Comparison of ENCODE assay signal across 26 cellular contexts in genomic region chr13:66546534-66547379, GRCh38.
DNase-seq lines count a peak whose midpoint lies in the region; ATAC-seq and TF ChIP-seq lines count a peak whose summit lies in the region.
"Had no signal": no experiment of that assay in that cellular context is flagged by ENCODE, and none has a peak within 500 bp of the region (broad histone marks: within the 10 kb centered on the region; RNA-seq: fewer than 3 reads in every experiment).

No MANE protein-coding gene starts in this region.

- no peaks in the 10 kb centered on the region for H4K20me1 ChIP-seq in OCI-LY1 (ENCODE audit: insufficient read depth, low read length)

- H3K79me2 ChIP-seq in OCI-LY1 (ENCODE audit: insufficient read depth, low read length), result no peaks in the 10 kb centered on the region

- no peak overlapping the region for H3K27ac ChIP-seq in AG04450 (ENCODE audit: low read depth, low read length)
- H3K27ac ChIP-seq in OCI-LY1 (ENCODE audit: low read depth, low read length, poor library complexity, severe bottlenecking), result no peak overlapping the region
- H3K27ac ChIP-seq: heart right ventricle, KMS-11, pancreas, Peyer's patch had no signal

- H3K27me3 ChIP-seq in AG04450 (ENCODE audit: control insufficient read depth, insufficient read depth, low read length) (no peaks in the 10 kb centered on the region), OCI-LY1 (ENCODE audit: insufficient read depth, low read length) (no peaks in the 10 kb centered on the region)
- H3K27me3 ChIP-seq: heart right ventricle, pancreas, Peyer's patch had no signal

- H3K9ac ChIP-seq in OCI-LY1 (ENCODE audit: low read length), result no peak overlapping the region
- H3K9ac ChIP-seq: KMS-11 had no signal

- no peaks in the 10 kb centered on the region for H3K36me3 Mint-ChIP-seq in activated CD4-positive, alpha-beta T cell treated with anti-CD3 and anti-CD28 coated beads for 36 hours (ENCODE audit: low read depth)
- no peaks in the 10 kb centered on the region for H3K36me3 Mint-ChIP-seq in type B pancreatic cell
- H3K36me3 Mint-ChIP-seq: activated CD8-positive, alpha-beta memory T cell treated with anti-CD3 and anti-CD28 coated beads, Interleukin-2, amount 10 ng/mL, durations not matched to agents 7 days and 5 days had no signal

- TF ChIP-seq CTCF in AG04450 (IDR thresholded peaks at IDR 0.05; ENCODE audit: low read depth, low read length) (no peak), OCI-LY1 (IDR thresholded peaks at IDR 0.05; ENCODE audit: low read length) (no peak), astrocyte of the spinal cord (IDR thresholded peaks at IDR 0.05; ENCODE audit: low read depth, low read length) (no peak), foreskin fibroblast (IDR thresholded peaks at IDR 0.05; ENCODE audit: low read depth, low read length) (no peak), type B pancreatic cell (conservative IDR thresholded peaks at IDR 0.05) (no peak)

- H3K27ac Mint-ChIP-seq in activated CD4-positive, alpha-beta T cell treated with anti-CD3 and anti-CD28 coated beads for 36 hours, result no peak overlapping the region
- no peak overlapping the region for H3K27ac Mint-ChIP-seq in type B pancreatic cell
- H3K27ac Mint-ChIP-seq: activated CD4-positive, alpha-beta T cell treated with anti-CD3 and anti-CD28 coated beads, Interleukin-2, amount 10 ng/mL, durations not matched to agents 7 days and 5 days; activated CD8-positive, alpha-beta memory T cell treated with anti-CD3 and anti-CD28 coated beads, Interleukin-2, amount 10 ng/mL, durations not matched to agents 7 days and 5 days; activated T-helper 1 cell treated with anti-CD3 and anti-CD28 coated beads, Interleukin-12 subunit alpha, Interleukin-12 subunit beta, Interleukin-2, Interleukin-4 antibody, amounts not matched to agents 30 ng/mL and 10 ng/mL and 1 ng/mL, durations not matched to agents 14 hours and 24 hours and 36 hours; H9; nephron progenitor cell had no signal

- H3K9me3 ChIP-seq in AG04450 (ENCODE audit: control insufficient read depth, insufficient read depth, low read length) (no peaks in the 10 kb centered on the region), OCI-LY1 (ENCODE audit: low read length) (0 out of 2 replicates have a peak, but pooled peaks cover 6% of the 10 kb centered on the region)
- H3K9me3 ChIP-seq: heart right ventricle, mucosa of descending colon, pancreas, Peyer's patch had no signal

- peaks cover 10% of the 10 kb centered on the region for H3K4me1 ChIP-seq in OCI-LY1 (ENCODE audit: insufficient read depth, low read length, severe bottlenecking)
- H3K4me1 ChIP-seq: heart right ventricle, pancreas, Peyer's patch had no signal

- no peaks in the 10 kb centered on the region for H3K36me3 ChIP-seq in OCI-LY1 (ENCODE audit: insufficient read depth, low read length)
- H3K36me3 ChIP-seq: heart right ventricle, pancreas, Peyer's patch had no signal

- no peak overlapping the region for H3K4me3 ChIP-seq in AG04450 (ENCODE audit: low read depth, low read length)
- H3K4me3 ChIP-seq in OCI-LY1 (ENCODE audit: low read depth, low read length, poor library complexity, severe bottlenecking), result no peak overlapping the region
- no peak overlapping the region for H3K4me3 ChIP-seq in astrocyte of the spinal cord (ENCODE audit: low read depth, low read length)
- no peak overlapping the region for H3K4me3 ChIP-seq in foreskin fibroblast (ENCODE audit: low read depth in 1 of 2, low read length in 2 of 2)
- H3K4me3 ChIP-seq: heart right ventricle, mucosa of descending colon, pancreas, Peyer's patch had no signal

- in situ Hi-C loops in astrocyte of the spinal cord (cut with HindIII; ENCODE audit: low sequenced_read_pairs), result no loop called here

- H2AFZ ChIP-seq in OCI-LY1 (ENCODE audit: low read length), result peak overlapping the region; percentile 45

- no peaks in the 10 kb centered on the region for H3K9me3 Mint-ChIP-seq in activated CD4-positive, alpha-beta T cell treated with anti-CD3 and anti-CD28 coated beads for 36 hours (ENCODE audit: low read depth)
- H3K9me3 Mint-ChIP-seq in type B pancreatic cell, result no peaks in the 10 kb centered on the region
- H3K9me3 Mint-ChIP-seq: activated CD4-positive, alpha-beta T cell treated with anti-CD3 and anti-CD28 coated beads, Interleukin-2, amount 10 ng/mL, durations not matched to agents 7 days and 5 days; activated T-helper 1 cell treated with anti-CD3 and anti-CD28 coated beads, Interleukin-12 subunit alpha, Interleukin-12 subunit beta, Interleukin-2, Interleukin-4 antibody, amounts not matched to agents 30 ng/mL and 10 ng/mL and 1 ng/mL, durations not matched to agents 14 hours and 24 hours and 36 hours; H9; nephron progenitor cell had no signal

- H3K4me1 Mint-ChIP-seq in activated CD4-positive, alpha-beta T cell treated with anti-CD3 and anti-CD28 coated beads for 36 hours, result no peaks in the 10 kb centered on the region
- H3K4me1 Mint-ChIP-seq in type B pancreatic cell (ENCODE audit: unreplicated experiment), result no peaks in the 10 kb centered on the region
- H3K4me1 Mint-ChIP-seq: activated CD4-positive, alpha-beta T cell treated with anti-CD3 and anti-CD28 coated beads, Interleukin-2, amount 10 ng/mL, durations not matched to agents 7 days and 5 days; activated CD8-positive, alpha-beta memory T cell treated with anti-CD3 and anti-CD28 coated beads, Interleukin-2, amount 10 ng/mL, durations not matched to agents 7 days and 5 days; H9; nephron progenitor cell had no signal

- peak; percentile 20 for DNase-seq in AG04450 (ENCODE audit: low read depth, low spot score)
- peak; percentile 53 for DNase-seq in astrocyte of the spinal cord (ENCODE audit: low read depth, low spot score)
- peak; percentile 37 to 60 for DNase-seq in foreskin fibroblast
- no peak for DNase-seq in activated CD4-positive, alpha-beta T cell treated with anti-CD3 and anti-CD28 coated beads for 36 hours
- DNase-seq in cortex of kidney (lab: John Stamatoyannopoulos, UW), result no peak
- no peak for DNase-seq in NCI-H187 (lab: John Stamatoyannopoulos, UW)
- no peak for DNase-seq in type B pancreatic cell (ENCODE audit: extremely low spot score, unreplicated experiment)
- DNase-seq: activated CD4-positive, alpha-beta T cell treated with anti-CD3 and anti-CD28 coated beads, Interleukin-2, amount 10 ng/mL, durations not matched to agents 7 days and 5 days; activated CD8-positive, alpha-beta memory T cell treated with anti-CD3 and anti-CD28 coated beads, Interleukin-2, amount 10 ng/mL, durations not matched to agents 7 days and 5 days; activated naive CD4-positive, alpha-beta T cell treated with anti-CD3 and anti-CD28 coated beads, Interleukin-2, amount 50 U/mL, for 16 hours; C1 segment of cervical spinal cord; H9; heart right ventricle; left ventricle myocardium superior; mucosa of descending colon; NCI-H1105; NCI-H510A; nephron progenitor cell; pancreas; Peyer's patch; right cardiac atrium; stimulated activated CD8-positive, alpha-beta memory T cell treated with anti-CD3 and anti-CD28 coated beads, Interleukin-4, amount 100 ng/mL, for 48 hours; T-helper 2 cell had no signal

- no peaks in the 10 kb centered on the region for H3K9me2 ChIP-seq in OCI-LY1 (ENCODE audit: low read depth, low read length)

- intact Hi-C loops in activated CD4-positive, alpha-beta T cell treated with anti-CD3 and anti-CD28 coated beads for 36 hours (cut with DNase I, micrococcal nuclease), result no loop called here

- H3F3A ChIP-seq in OCI-LY1 (ENCODE audit: insufficient read depth, low read length), result peaks cover 3% of the 10 kb centered on the region; the same call in 1 of the 2 replicates

- ATAC-seq in activated CD4-positive, alpha-beta T cell treated with anti-CD3 and anti-CD28 coated beads for 36 hours, result no peak
- ATAC-seq: activated CD8-positive, alpha-beta memory T cell treated with anti-CD3 and anti-CD28 coated beads, Interleukin-2, amount 10 ng/mL, durations not matched to agents 7 days and 5 days; heart right ventricle; left ventricle myocardium superior; mucosa of descending colon; pancreas; right cardiac atrium had no signal

- CTCF ChIA-PET in AG04450 (lab: Charles Lee), result no interaction called here
- CTCF ChIA-PET in activated CD4-positive, alpha-beta T cell treated with anti-CD3 and anti-CD28 coated beads for 36 hours (lab: Charles Lee), result no interaction called here

- no peak overlapping the region for H3K4me3 Mint-ChIP-seq in activated CD4-positive, alpha-beta T cell treated with anti-CD3 and anti-CD28 coated beads for 36 hours
- H3K4me3 Mint-ChIP-seq in type B pancreatic cell, result no peak overlapping the region
- H3K4me3 Mint-ChIP-seq: activated CD4-positive, alpha-beta T cell treated with anti-CD3 and anti-CD28 coated beads, Interleukin-2, amount 10 ng/mL, durations not matched to agents 7 days and 5 days; activated CD8-positive, alpha-beta memory T cell treated with anti-CD3 and anti-CD28 coated beads, Interleukin-2, amount 10 ng/mL, durations not matched to agents 7 days and 5 days; activated T-helper 1 cell treated with anti-CD3 and anti-CD28 coated beads, Interleukin-12 subunit alpha, Interleukin-12 subunit beta, Interleukin-2, Interleukin-4 antibody, amounts not matched to agents 30 ng/mL and 10 ng/mL and 1 ng/mL, durations not matched to agents 14 hours and 24 hours and 36 hours; H9; nephron progenitor cell had no signal

- no peaks in the 10 kb centered on the region for H3K27me3 Mint-ChIP-seq in activated CD4-positive, alpha-beta T cell treated with anti-CD3 and anti-CD28 coated beads for 36 hours
- H3K27me3 Mint-ChIP-seq in type B pancreatic cell, result no peaks in the 10 kb centered on the region
- H3K27me3 Mint-ChIP-seq: activated CD4-positive, alpha-beta T cell treated with anti-CD3 and anti-CD28 coated beads, Interleukin-2, amount 10 ng/mL, durations not matched to agents 7 days and 5 days; activated CD8-positive, alpha-beta memory T cell treated with anti-CD3 and anti-CD28 coated beads, Interleukin-2, amount 10 ng/mL, durations not matched to agents 7 days and 5 days had no signal

- no peak overlapping the region for H3K4me2 ChIP-seq in OCI-LY1 (ENCODE audit: low read length)
- H3K4me2 ChIP-seq: KMS-11 had no signal

- POLR2A ChIA-PET in AG04450 (lab: Yijun Ruan, JAX), result no interaction called here
- POLR2A ChIA-PET in activated CD4-positive, alpha-beta T cell treated with anti-CD3 and anti-CD28 coated beads for 36 hours (lab: Charles Lee), result no interaction called here

Comparison
In these comparisons a context has a peak if more than half of its experiments do, and no peak if none do; other contexts are left out.
1. DNase-seq: peak in AG04450 (single experiment), astrocyte of the spinal cord (single experiment) and foreskin fibroblast (2 of 2); none in activated CD4-positive, alpha-beta T cell treated with anti-CD3 and anti-CD28 coated beads for 36 hours (single experiment), cortex of kidney (single experiment), NCI-H187 (0 of 2) and type B pancreatic cell (single experiment).